ENCODE assay signal across 29 cellular contexts in the genomic region with DNA sequence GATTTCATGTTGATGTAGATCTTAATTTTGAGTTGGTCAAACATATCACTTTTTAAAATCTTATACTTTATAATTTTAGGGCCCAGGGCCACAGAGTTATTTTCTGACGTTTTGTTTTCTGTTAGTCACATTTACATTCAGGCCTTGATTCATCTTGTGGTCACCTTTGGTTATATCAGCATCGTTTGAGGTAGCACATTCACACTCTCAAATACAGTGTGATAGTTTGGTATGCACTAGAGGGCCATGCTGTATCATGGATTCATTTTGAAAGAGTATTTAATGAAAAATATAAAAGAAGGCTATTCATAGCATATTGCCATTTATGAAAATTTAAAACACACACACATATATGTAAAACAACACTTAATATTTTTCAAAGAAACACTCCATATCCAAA.
DNase-seq lines count a peak whose midpoint lies in the region; ATAC-seq, FAIRE-seq and TF ChIP-seq lines count a peak whose summit lies in the region.
"Had no signal": no experiment of that assay in that cellular context is flagged by ENCODE, and none has a peak within 500 bp of the region (broad histone marks: within the 10 kb centered on the region; RNA-seq: fewer than 3 reads in every experiment).

No MANE protein-coding gene starts in this region.

- FAIRE-seq in HTR-8/SVneo (lab: Jason Lieb, UNC), result peak; percentile 98
- no peak for FAIRE-seq in astrocyte (lab: Jason Lieb, UNC)
- no peak for FAIRE-seq in small intestine (lab: Jason Lieb, UNC)
- FAIRE-seq: pancreas had no signal

- H3K9ac ChIP-seq in astrocyte (ENCODE audit: low read length), result no peak overlapping the region

- H2AFZ ChIP-seq in astrocyte (ENCODE audit: low read depth, low read length), result no peak overlapping the region
- H2AFZ ChIP-seq: GM23338 had no signal

- H4K20me1 ChIP-seq in astrocyte (ENCODE audit: insufficient read depth, low read length), result no peaks in the 10 kb centered on the region

- TF ChIP-seq CTCF in astrocyte (IDR thresholded peaks at IDR 0.05; ENCODE audit: insufficient read depth, low read depth, low read length) (no peak), chondrocyte (IDR thresholded peaks at IDR 0.05) (no peak)

- H3K9me3 Mint-ChIP-seq in astrocyte (ENCODE audit: unreplicated experiment) (peaks cover 19% of the 10 kb centered on the region), chondrocyte (ENCODE audit: low read depth) (peaks cover 4% of the 10 kb centered on the region)
- H3K9me3 Mint-ChIP-seq: effector memory CD8-positive, alpha-beta T cell had no signal

- no peak for ATAC-seq in GM19395 (IDR thresholded peaks at IDR 0.05; ENCODE audit: unreplicated experiment)
- ATAC-seq: activated naive CD8-positive, alpha-beta T cell treated with anti-CD3 and anti-CD28 coated beads, Interleukin-2, amount 50 U/mL, for 24 hours; effector memory CD8-positive, alpha-beta T cell; esophagus mucosa; GM23338; naive thymus-derived CD8-positive, alpha-beta T cell; pancreas; right cardiac atrium; Right ventricle myocardium inferior had no signal

- H3K79me2 ChIP-seq in astrocyte (ENCODE audit: insufficient read depth, low read length), result no peaks in the 10 kb centered on the region

- WGBS in small intestine, 3 donors, result 70 to 73% (median 72%) methylated on average over 2 of the region's 2 CpGs

- H3K9me3 ChIP-seq in astrocyte (ENCODE audit: insufficient read depth, low read depth, low read length) (no peaks in the 10 kb centered on the region), small intestine (ENCODE audit: control insufficient read depth, low read depth) (no peaks in the 10 kb centered on the region)
- H3K9me3 ChIP-seq: colonic mucosa, pancreas, tibial artery had no signal

- H3K4me3 ChIP-seq in astrocyte (ENCODE audit: insufficient read depth, low read depth, low read length), result no peak overlapping the region
- H3K4me3 ChIP-seq in small intestine (ENCODE audit: low read depth in 1 of 2, low read length in 2 of 2), result no peak overlapping the region
- H3K4me3 ChIP-seq: colonic mucosa, GM23338, left ventricle myocardium inferior, pancreas, tibial artery had no signal

- H3K4me1 Mint-ChIP-seq in astrocyte (ENCODE audit: low read depth, unreplicated experiment), result peaks cover 10% of the 10 kb centered on the region
- peaks cover 5% of the 10 kb centered on the region for H3K4me1 Mint-ChIP-seq in chondrocyte (ENCODE audit: low read depth)

- H3K4me3 Mint-ChIP-seq in astrocyte (ENCODE audit: unreplicated experiment), result no peak overlapping the region
- no peak overlapping the region for H3K4me3 Mint-ChIP-seq in chondrocyte (ENCODE audit: unreplicated experiment)
- H3K4me3 Mint-ChIP-seq: activated naive CD8-positive, alpha-beta T cell treated with anti-CD3 and anti-CD28 coated beads, Interleukin-2, amount 50 U/mL, for 24 hours; brain; effector memory CD8-positive, alpha-beta T cell; GM23338; naive thymus-derived CD8-positive, alpha-beta T cell; stimulated activated naive CD8-positive, alpha-beta T cell treated with anti-CD3 and anti-CD28 coated beads, Interleukin-15, Interleukin-2, amounts not matched to agents 100 ng/mL and 50 ng/mL, for 24 hours had no signal

- H3K4me1 ChIP-seq in astrocyte (ENCODE audit: insufficient read depth, low read length) (peaks cover 4% of the 10 kb centered on the region), small intestine (ENCODE audit: control insufficient read depth in 2 of 2, insufficient read depth in 1 of 2, low read depth in 1 of 2, low read length in 1 of 2) (no peaks in the 10 kb centered on the region)
- H3K4me1 ChIP-seq: colonic mucosa had no signal

- H3K27ac Mint-ChIP-seq in astrocyte (ENCODE audit: unreplicated experiment), result peak overlapping the region; percentile 75
- H3K27ac Mint-ChIP-seq in chondrocyte (ENCODE audit: unreplicated experiment), result no peak overlapping the region
- H3K27ac Mint-ChIP-seq: activated naive CD8-positive, alpha-beta T cell treated with anti-CD3 and anti-CD28 coated beads, Interleukin-2, amount 50 U/mL, for 24 hours; effector memory CD8-positive, alpha-beta T cell; GM23338; stimulated activated naive CD8-positive, alpha-beta T cell treated with anti-CD3 and anti-CD28 coated beads, Interleukin-15, Interleukin-2, amounts not matched to agents 100 ng/mL and 50 ng/mL, for 24 hours had no signal

- H3K36me3 ChIP-seq in astrocyte (ENCODE audit: insufficient read depth, low read length) (no peaks in the 10 kb centered on the region), small intestine (ENCODE audit: control insufficient read depth in 2 of 2, insufficient read depth in 2 of 2, low read length in 2 of 2) (no peaks in the 10 kb centered on the region)
- H3K36me3 ChIP-seq: colonic mucosa, left ventricle myocardium inferior, pancreas, tibial artery had no signal

- H3K4me2 ChIP-seq in astrocyte (ENCODE audit: low read length), result no peak overlapping the region
- H3K4me2 ChIP-seq: GM23338 had no signal

- no peak overlapping the region for H3K27ac ChIP-seq in astrocyte (ENCODE audit: low read depth, low read length)
- no peak overlapping the region for H3K27ac ChIP-seq in small intestine (ENCODE audit: low read depth in 1 of 2, low read length in 1 of 2)
- H3K27ac ChIP-seq: colonic mucosa, left ventricle myocardium inferior, pancreas, tibial artery had no signal

- H3K27me3 Mint-ChIP-seq in astrocyte (ENCODE audit: low read depth, unreplicated experiment) (no peaks in the 10 kb centered on the region), chondrocyte (ENCODE audit: low read depth) (no peaks in the 10 kb centered on the region)
- H3K27me3 Mint-ChIP-seq: activated naive CD8-positive, alpha-beta T cell treated with anti-CD3 and anti-CD28 coated beads, Interleukin-2, amount 50 U/mL, for 24 hours; brain; effector memory CD8-positive, alpha-beta T cell; naive thymus-derived CD8-positive, alpha-beta T cell; stimulated activated naive CD8-positive, alpha-beta T cell treated with anti-CD3 and anti-CD28 coated beads, Interleukin-15, Interleukin-2, amounts not matched to agents 100 ng/mL and 50 ng/mL, for 24 hours had no signal

- H3K27me3 ChIP-seq in astrocyte (ENCODE audit: insufficient read depth, low read length), result no peaks in the 10 kb centered on the region
- no peaks in the 10 kb centered on the region for H3K27me3 ChIP-seq in small intestine (ENCODE audit: control insufficient read depth in 2 of 2, insufficient read depth in 2 of 2, low read length in 2 of 2)
- H3K27me3 ChIP-seq: colonic mucosa, pancreas, tibial artery had no signal

- DNase-seq in EL (peak; percentile 25), HTR-8/SVneo (ENCODE audit: insufficient read length, low spot score) (no peak), astrocyte (ENCODE audit: low read depth) (peak; percentile 65), kidney tubule cell (ENCODE audit: low spot score) (peak; percentile 62), chondrocyte (ENCODE audit: low spot score) (no peak), small intestine (no peak), SKM-1 treated with dmso at 0.1 percent for 144 hours (lab: John Stamatoyannopoulos, UW; ENCODE audit: unreplicated experiment) (no peak)
- DNase-seq: activated CD4-positive, alpha-beta T cell treated with anti-CD3 and anti-CD28 coated beads, Interleukin-2, amount 50 U/mL, for 48 hours; activated CD8-positive, alpha-beta memory T cell treated with anti-CD3 and anti-CD28 coated beads, Interleukin-2, amount 50 U/mL, for 48 hours; activated naive CD8-positive, alpha-beta T cell treated with anti-CD3 and anti-CD28 coated beads, Interleukin-2, amount 50 U/mL, for 24 hours; C1 segment of cervical spinal cord; colonic mucosa; effector memory CD8-positive, alpha-beta T cell; foreskin melanocyte; left ventricle myocardium inferior; naive thymus-derived CD8-positive, alpha-beta T cell; NCI-H1092; NCI-H187 treated with DMSO at 0.1 percent for 48 hours; pancreas; right cardiac atrium; stimulated activated CD4-positive, alpha-beta T cell treated with anti-CD3 and anti-CD28 coated beads, Interleukin-4, amount 100 ng/mL, for 4 hours; T-helper 9 cell; tibial artery had no signal

- H3K36me3 Mint-ChIP-seq in astrocyte (ENCODE audit: low read depth, unreplicated experiment) (peaks cover 10% of the 10 kb centered on the region), chondrocyte (ENCODE audit: low read depth) (peaks cover 6% of the 10 kb centered on the region)

Comparison
In these comparisons a context has a peak if more than half of its experiments do, and no peak if none do; other contexts are left out.
1. DNase-seq: peak in EL (single experiment), astrocyte (single experiment) and kidney tubule cell (single experiment); none in HTR-8/SVneo (single experiment), chondrocyte (single experiment), small intestine (single experiment) and SKM-1 treated with dmso at 0.1 percent for 144 hours (single experiment).